In genomic region chr2:126930970-126931590, GRCh38 we compare ENCODE assay signal across 1 cellular context.
TF ChIP-seq lines count a peak whose summit lies in the region.

No MANE protein-coding gene starts in this region.

TF ChIP-seq in H1, 55 proteins besides CTCF, POLR2A, EP300 and RAD21:
- TF ChIP-seq RXRA (IDR thresholded peaks at IDR 0.05; ENCODE audit: insufficient read depth, low read depth, low read length) (no peak), RNF2 (IDR thresholded peaks at IDR 0.05; ENCODE audit: borderline replicate concordance, low read depth, low read length, missing control alignments, poor library complexity, severe bottlenecking) (no peak), NRF1 (IDR thresholded peaks at IDR 0.05; ENCODE audit: low read depth, low read length) (no peak), CHD7 (IDR thresholded peaks at IDR 0.05; ENCODE audit: insufficient replicate concordance, low read length) (no peak), HDAC2 (IDR thresholded peaks at IDR 0.05; ENCODE audit: borderline replicate concordance in 1 of 2, low read depth in 2 of 2, low read length in 2 of 2) (no peak), SUZ12 (IDR thresholded peaks at IDR 0.05; ENCODE audit: low read length) (no peak), SP1 (IDR thresholded peaks at IDR 0.05; ENCODE audit: low read depth, low read length) (no peak)
